Comparison of ENCODE assay signal across 1 cellular context in the genomic region with DNA sequence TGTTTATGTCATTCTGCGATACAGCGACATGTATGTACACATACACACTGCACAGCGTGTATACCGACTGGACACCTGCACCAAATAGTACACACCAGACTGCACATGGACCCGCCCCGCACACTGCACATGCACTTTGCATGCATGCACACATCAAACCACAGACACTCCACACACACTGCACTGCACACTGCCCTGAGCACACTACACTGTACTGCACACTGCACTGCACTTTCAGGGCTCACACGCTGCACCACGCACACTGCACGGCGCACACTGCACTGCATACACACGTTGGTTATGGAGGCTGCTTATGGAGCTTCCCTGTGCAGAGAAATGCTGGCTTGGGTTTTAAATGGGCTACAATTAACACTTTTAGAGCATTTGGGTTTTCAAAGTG.
TF ChIP-seq lines count a peak whose summit lies in the region.

No MANE protein-coding gene starts in this region.

TF ChIP-seq in HEK293, 187 proteins besides CTCF, POLR2A, EP300 and RAD21 (continued from another document):
- TF ChIP-seq, protein P1, sequence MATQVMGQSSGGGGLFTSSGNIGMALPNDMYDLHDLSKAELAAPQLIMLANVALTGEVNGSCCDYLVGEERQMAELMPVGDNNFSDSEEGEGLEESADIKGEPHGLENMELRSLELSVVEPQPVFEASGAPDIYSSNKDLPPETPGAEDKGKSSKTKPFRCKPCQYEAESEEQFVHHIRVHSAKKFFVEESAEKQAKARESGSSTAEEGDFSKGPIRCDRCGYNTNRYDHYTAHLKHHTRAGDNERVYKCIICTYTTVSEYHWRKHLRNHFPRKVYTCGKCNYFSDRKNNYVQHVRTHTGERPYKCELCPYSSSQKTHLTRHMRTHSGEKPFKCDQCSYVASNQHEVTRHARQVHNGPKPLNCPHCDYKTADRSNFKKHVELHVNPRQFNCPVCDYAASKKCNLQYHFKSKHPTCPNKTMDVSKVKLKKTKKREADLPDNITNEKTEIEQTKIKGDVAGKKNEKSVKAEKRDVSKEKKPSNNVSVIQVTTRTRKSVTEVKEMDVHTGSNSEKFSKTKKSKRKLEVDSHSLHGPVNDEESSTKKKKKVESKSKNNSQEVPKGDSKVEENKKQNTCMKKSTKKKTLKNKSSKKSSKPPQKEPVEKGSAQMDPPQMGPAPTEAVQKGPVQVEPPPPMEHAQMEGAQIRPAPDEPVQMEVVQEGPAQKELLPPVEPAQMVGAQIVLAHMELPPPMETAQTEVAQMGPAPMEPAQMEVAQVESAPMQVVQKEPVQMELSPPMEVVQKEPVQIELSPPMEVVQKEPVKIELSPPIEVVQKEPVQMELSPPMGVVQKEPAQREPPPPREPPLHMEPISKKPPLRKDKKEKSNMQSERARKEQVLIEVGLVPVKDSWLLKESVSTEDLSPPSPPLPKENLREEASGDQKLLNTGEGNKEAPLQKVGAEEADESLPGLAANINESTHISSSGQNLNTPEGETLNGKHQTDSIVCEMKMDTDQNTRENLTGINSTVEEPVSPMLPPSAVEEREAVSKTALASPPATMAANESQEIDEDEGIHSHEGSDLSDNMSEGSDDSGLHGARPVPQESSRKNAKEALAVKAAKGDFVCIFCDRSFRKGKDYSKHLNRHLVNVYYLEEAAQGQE (tag by site-specific recombination; IDR thresholded peaks at IDR 0.05), result no peak
- no peak for TF ChIP-seq HOXD13 (CRISPR knock-in tag; IDR thresholded peaks at IDR 0.05; ENCODE audit: borderline replicate concordance)
TF ChIP-seq in HEK293: peak in this region for 0.
